24 cellular contexts compared by ENCODE assay signal in the genomic region with DNA sequence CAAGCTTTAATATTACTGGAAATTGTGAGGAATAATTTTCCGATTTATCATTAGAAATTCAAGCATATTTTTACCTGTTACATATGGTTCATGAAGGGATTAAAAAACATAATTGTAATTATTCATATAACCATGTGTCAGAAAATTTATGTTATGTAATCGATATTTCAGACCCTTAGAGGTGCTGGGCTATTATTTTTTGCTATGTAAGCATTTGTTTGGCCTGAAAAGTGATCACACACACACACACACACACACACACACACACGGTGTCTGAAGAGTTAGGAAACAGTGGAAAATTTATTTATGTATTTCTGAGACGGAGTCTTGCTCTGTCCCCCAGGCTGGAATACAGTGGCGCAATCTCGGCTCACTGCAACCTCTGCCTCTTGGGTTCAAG.
DNase-seq lines count a peak whose midpoint lies in the region; ATAC-seq, FAIRE-seq and TF ChIP-seq lines count a peak whose summit lies in the region.
"Had no signal": no experiment of that assay in that cellular context is flagged by ENCODE, and none has a peak within 500 bp of the region (broad histone marks: within the 10 kb centered on the region; RNA-seq: fewer than 3 reads in every experiment).

No MANE protein-coding gene starts in this region.

- H3K79me2 ChIP-seq in hepatocyte: no peaks in the 10 kb centered on the region

- H3K36me3 ChIP-seq in IMR-90 (ENCODE audit: control insufficient read depth, insufficient read depth, low read length) (no peaks in the 10 kb centered on the region), hepatocyte (replicated peaks; ENCODE audit: insufficient read depth, low read depth) (no peaks in the 10 kb centered on the region), heart left ventricle (no peaks in the 10 kb centered on the region)
- H3K36me3 ChIP-seq: BLaER1 treated with 17β-estradiol and CSF1 and Interleukin-3, amounts not matched to agents 10 nM and 100 nM had no signal

- no peak for TF ChIP-seq CTCF in A549 (IDR thresholded peaks at IDR 0.05)
- no peak for TF ChIP-seq CTCF in IMR-90 (conservative IDR thresholded peaks at IDR 0.05; ENCODE audit: low read depth, low read length)
- TF ChIP-seq CTCF in hepatocyte (IDR thresholded peaks at IDR 0.05; ENCODE audit: poor library complexity): no peak
- no peak for TF ChIP-seq CTCF in D721Med (IDR thresholded peaks at IDR 0.05; ENCODE audit: insufficient read depth, missing control alignments)
- no peak for TF ChIP-seq CTCF in heart left ventricle (IDR thresholded peaks at IDR 0.05)

- no peak overlapping the region for H3K9ac ChIP-seq in IMR-90 (ENCODE audit: low read depth, low read length)
- H3K9ac ChIP-seq: BLaER1 treated with 17β-estradiol and CSF1 and Interleukin-3, amounts not matched to agents 10 nM and 100 nM had no signal

- H4K8ac ChIP-seq in IMR-90 (ENCODE audit: low read depth in 2 of 2, low read length in 2 of 2): no peak overlapping the region

- no peak for ATAC-seq in A549
- ATAC-seq in IMR-90 (ENCODE audit: low read depth): no peak
- no peak for ATAC-seq in heart left ventricle
- ATAC-seq: CD8-positive, alpha-beta T cell; GM12878 had no signal

- no peak overlapping the region for H2AFZ ChIP-seq in IMR-90 (replicated peaks; ENCODE audit: low read length, poor library complexity)
- H2AFZ ChIP-seq in hepatocyte: no peak overlapping the region

- no peaks in the 10 kb centered on the region for H3K9me3 ChIP-seq in A549
- peaks cover 3% of the 10 kb centered on the region; the same call in 1 of the 2 replicates for H3K9me3 ChIP-seq in IMR-90 (ENCODE audit: control insufficient read depth, insufficient read depth, low read length)
- no peaks in the 10 kb centered on the region for H3K9me3 ChIP-seq in hepatocyte (ENCODE audit: low read depth)
- peaks cover 0 to 6% (median 0%) of the 10 kb centered on the region in 12 donors for H3K9me3 ChIP-seq in heart left ventricle
- H3K9me3 ChIP-seq: BLaER1 treated with 17β-estradiol and CSF1 and Interleukin-3, amounts not matched to agents 10 nM and 100 nM; Caco-2 had no signal

- H2BK120ac ChIP-seq in IMR-90 (ENCODE audit: low read depth, low read length): no peak overlapping the region

- no peaks in the 10 kb centered on the region for H3K79me1 ChIP-seq in IMR-90 (ENCODE audit: low read depth in 1 of 2, low read length in 2 of 2)

- no peak for FAIRE-seq in A549 (lab: Jason Lieb, UNC)
- no peak for FAIRE-seq in D721Med (lab: Jason Lieb, UNC)
- FAIRE-seq: A204.1, GM12878, GM12892, GM18507 had no signal

- no peak overlapping the region for H2AK9ac ChIP-seq in IMR-90 (replicated peaks; ENCODE audit: low read depth, low read length, poor library complexity)

- dilution Hi-C loops in IMR-90 (cut with HindIII; ENCODE audit: low sequenced_read_pairs, unreplicated experiment): no loop called here

- no peak overlapping the region for H3K4me3 ChIP-seq in A549
- H3K4me3 ChIP-seq in IMR-90 (ENCODE audit: insufficient read depth, low read depth, low read length): no peak overlapping the region
- H3K4me3 ChIP-seq in hepatocyte: no peak overlapping the region
- H3K4me3 ChIP-seq in heart left ventricle: no peak overlapping the region
- H3K4me3 ChIP-seq: BLaER1 treated with 17β-estradiol and CSF1 and Interleukin-3, amounts not matched to agents 10 nM and 100 nM; GM12878 had no signal

- H3K27me3 ChIP-seq in IMR-90 (ENCODE audit: control insufficient read depth, insufficient read depth, low read length) (no peaks in the 10 kb centered on the region), hepatocyte (no peaks in the 10 kb centered on the region), heart left ventricle (no peaks in the 10 kb centered on the region)
- H3K27me3 ChIP-seq: BLaER1 treated with 17β-estradiol and CSF1 and Interleukin-3, amounts not matched to agents 10 nM and 100 nM had no signal

- H4K20me1 ChIP-seq in IMR-90 (ENCODE audit: insufficient read depth, low read length) (no peaks in the 10 kb centered on the region), hepatocyte (ENCODE audit: insufficient read depth, poor library complexity, severe bottlenecking) (no peaks in the 10 kb centered on the region)
- H4K20me1 ChIP-seq: BLaER1 treated with 17β-estradiol and CSF1 and Interleukin-3, amounts not matched to agents 10 nM and 100 nM had no signal

- H3K56ac ChIP-seq in IMR-90 (ENCODE audit: extremely low read depth, insufficient read depth, low read length): no peak overlapping the region

- no peak for TF ChIP-seq POLR2A in A549 (IDR thresholded peaks at IDR 0.05; ENCODE audit: low read length)
- no peak for TF ChIP-seq POLR2A in IMR-90 (IDR thresholded peaks at IDR 0.05; ENCODE audit: low read depth, low read length)
- TF ChIP-seq POLR2A in heart left ventricle (IDR thresholded peaks at IDR 0.05): no peak

- H3K9me1 ChIP-seq in IMR-90 (ENCODE audit: insufficient read depth, low read length): no peaks in the 10 kb centered on the region

- H3K14ac ChIP-seq in IMR-90 (replicated peaks; ENCODE audit: low read depth, low read length): no peak overlapping the region

- H2BK5ac ChIP-seq in IMR-90 (ENCODE audit: low read depth, low read length, poor library complexity, severe bottlenecking): no peak overlapping the region

- no peak overlapping the region for H2BK15ac ChIP-seq in IMR-90 (ENCODE audit: low read depth, low read length)

- H3K23ac ChIP-seq in IMR-90 (ENCODE audit: low read depth, low read length): no peak overlapping the region

- TF ChIP-seq RAD21 in A549 (conservative IDR thresholded peaks at IDR 0.05 in 1 of 2, IDR thresholded peaks at IDR 0.05 in 1 of 2) (no peak), IMR-90 (IDR thresholded peaks at IDR 0.05; ENCODE audit: low read length) (no peak)

- no peaks in the 10 kb centered on the region for H3K9me2 ChIP-seq in hepatocyte (replicated peaks; ENCODE audit: insufficient read depth)

- H2AK5ac ChIP-seq in IMR-90 (ENCODE audit: low read depth, low read length): no peak overlapping the region

- 28% methylated on average over 6 of the region's 6 CpGs for WGBS in A549 (ENCODE audit: missing lambda C conversion rate)
- no CpG with 5 or more reads among the region's 6 CpGs for WGBS in IMR-90 (ENCODE audit: extremely low coverage in 2 of 2, insufficient read length in 1 of 2), 2 experiments
- WGBS in hepatocyte (ENCODE audit: low lambda C conversion rate, missing lambda C conversion rate): 62% methylated on average over 6 of the region's 6 CpGs
- WGBS in heart left ventricle, 4 donors: 58 to 84% (median 71%) methylated on average over 6 of the region's 6 CpGs

- no TSS peak for BruUV-seq in IMR-90 (replicated peaks; lab: Mats Ljungman, UMichigan)

- no peak for TF ChIP-seq EP300 in A549 (IDR thresholded peaks at IDR 0.05)

- no peak overlapping the region for H4K5ac ChIP-seq in IMR-90 (ENCODE audit: low read depth, low read length)

- H4K91ac ChIP-seq in IMR-90 (ENCODE audit: insufficient read depth, low read depth, low read length): no peak overlapping the region

- in situ Hi-C loops in IMR-90 (cut with MboI; ENCODE audit: low sequenced_read_pairs): no loop called here

- DNase-seq in A549 (ENCODE audit: low read depth in 1 of 2, low spot score in 1 of 2) (no peak), IMR-90 (no peak), hepatocyte (ENCODE audit: low spot score) (no peak), D721Med (ENCODE audit: insufficient read length, low spot score) (no peak), heart left ventricle (no peak)
- DNase-seq: 8988T; AML-193; Caco-2; Calu3; CD4-positive, alpha-beta T cell; CD8-positive, alpha-beta T cell; DMS 273 treated with DMSO at 0.1 percent for 48 hours; DMS153; DMS53; DMS79; DND-41; EL; GDM1 had no signal

- H3K18ac ChIP-seq in IMR-90 (ENCODE audit: low read depth, low read length): no peak overlapping the region

- no peak overlapping the region for H3K4ac ChIP-seq in IMR-90 (ENCODE audit: low read depth, low read length)

- intact Hi-C loops in IMR-90 (cut with micrococcal nuclease): no loop called here
- intact Hi-C loops in heart left ventricle (cut with DNase I): no loop called here

- no peak overlapping the region for H3K27ac ChIP-seq in A549
- H3K27ac ChIP-seq in IMR-90 (ENCODE audit: insufficient read depth, low read length): no peak overlapping the region
- H3K27ac ChIP-seq in hepatocyte: peak overlapping the region; percentile 40
- H3K27ac ChIP-seq in heart left ventricle: no peak overlapping the region
- H3K27ac ChIP-seq: BLaER1 treated with 17β-estradiol and CSF1 and Interleukin-3, amounts not matched to agents 10 nM and 100 nM; C4-2B had no signal

- CTCF ChIA-PET in A549 (lab: Yijun Ruan, JAX) (no interaction called here), IMR-90 (lab: Yijun Ruan, JAX) (no interaction called here)

- no peaks in the 10 kb centered on the region for H3K4me1 ChIP-seq in A549
- no peaks in the 10 kb centered on the region for H3K4me1 ChIP-seq in IMR-90 (ENCODE audit: control insufficient read depth, insufficient read depth, low read length)
- H3K4me1 ChIP-seq in hepatocyte (ENCODE audit: insufficient read depth): no peaks in the 10 kb centered on the region
- H3K4me1 ChIP-seq in heart left ventricle: no peaks in the 10 kb centered on the region
- H3K4me1 ChIP-seq: BLaER1 treated with 17β-estradiol and CSF1 and Interleukin-3, amounts not matched to agents 10 nM and 100 nM; Caco-2 had no signal

- H2BK20ac ChIP-seq in IMR-90 (ENCODE audit: low read depth, low read length): no peak overlapping the region

- H3K4me2 ChIP-seq in A549: no peak overlapping the region
- H3K4me2 ChIP-seq in IMR-90 (ENCODE audit: low read depth, low read length): no peak overlapping the region
- H3K4me2 ChIP-seq in hepatocyte: no peak overlapping the region
- H3K4me2 ChIP-seq: BLaER1 treated with 17β-estradiol and CSF1 and Interleukin-3, amounts not matched to agents 10 nM and 100 nM had no signal

- POLR2A ChIA-PET in A549 (lab: Yijun Ruan, JAX): no interaction called here
- POLR2A ChIA-PET in IMR-90 (lab: Charles Lee; ENCODE audit: unreplicated experiment): no interaction called here

TF ChIP-seq in A549, 52 proteins besides CTCF, POLR2A, EP300 and RAD21:
- TF ChIP-seq RARB (CRISPR knock-in tag; IDR thresholded peaks at IDR 0.05) (no peak), MAFK (IDR thresholded peaks at IDR 0.05; ENCODE audit: partially characterized antibody) (peak; percentile 32), EHMT2 (IDR thresholded peaks at IDR 0.05; ENCODE audit: low read depth) (no peak), ZC3H11A (IDR thresholded peaks at IDR 0.05) (no peak), RFX5 (IDR thresholded peaks at IDR 0.05) (no peak), HOXB13 (CRISPR knock-in tag; IDR thresholded peaks at IDR 0.05; ENCODE audit: low read depth) (no peak), SMC3 (IDR thresholded peaks at IDR 0.05) (no peak), KDM1A (IDR thresholded peaks at IDR 0.05; ENCODE audit: low read depth) (no peak)

TF ChIP-seq in IMR-90, 13 proteins besides CTCF, POLR2A, EP300 and RAD21 (continues in another document):
- TF ChIP-seq MAZ (IDR thresholded peaks at IDR 0.05; ENCODE audit: borderline replicate concordance, low read depth, low read length) (no peak), MAFK (IDR thresholded peaks at IDR 0.05; ENCODE audit: low read depth, low read length) (peak; percentile 64), CHD1 (IDR thresholded peaks at IDR 0.05; ENCODE audit: low read depth, low read length) (no peak)
